In the genomic region with DNA sequence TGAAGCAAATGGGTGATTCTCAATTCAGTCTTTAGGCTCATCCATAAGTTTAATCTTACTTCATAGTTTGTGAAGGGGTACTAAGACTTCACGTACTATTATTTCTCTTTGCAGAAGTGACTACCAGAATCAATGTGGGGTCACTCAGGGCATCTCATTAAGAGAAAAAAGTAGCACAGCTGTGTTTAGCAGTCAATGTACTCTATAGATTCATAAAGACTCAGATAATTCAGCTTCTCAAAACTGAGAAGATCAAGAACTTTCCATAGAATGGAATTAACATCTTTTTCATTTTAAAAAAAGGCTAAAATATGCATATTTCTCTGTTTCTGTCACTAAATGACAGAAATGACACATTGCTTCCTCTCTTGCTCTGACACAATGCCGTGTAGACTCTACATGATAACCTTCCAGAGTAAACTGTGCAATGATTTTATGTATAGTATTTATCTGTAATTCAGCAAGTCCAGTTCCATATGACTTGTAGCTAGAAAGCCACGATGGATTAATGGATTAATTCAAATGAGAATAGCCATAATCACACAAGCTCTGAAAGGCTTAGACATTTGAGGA, we compare ENCODE assay signal across 24 cellular contexts. TPM values are rescaled to one million over a fixed set of nuclear protein-coding genes. Genes with fewer than 3 reads are reported as not detected.
DNase-seq lines count a peak whose midpoint lies in the region; ATAC-seq, FAIRE-seq and TF ChIP-seq lines count a peak whose summit lies in the region.
"Had no signal": no experiment of that assay in that cellular context is flagged by ENCODE, and none has a peak within 500 bp of the region (broad histone marks: within the 10 kb centered on the region; RNA-seq: fewer than 3 reads in every experiment).

No MANE protein-coding gene starts in this region.

- intact Hi-C loops in kidney (cut with DNase I): no loop called here

- no peak for TF ChIP-seq CTCF in kidney (IDR thresholded peaks at IDR 0.05; ENCODE audit: borderline replicate concordance, extremely low read depth, insufficient read depth)

- H3K9me3 ChIP-seq in kidney (ENCODE audit: control insufficient read depth in 1 of 2, low read length in 2 of 2): no peaks in the 10 kb centered on the region
- H3K9me3 ChIP-seq: adrenal gland, prostate gland, uterus had no signal

- peak; percentile 21 for FAIRE-seq in GM18507 (lab: Jason Lieb, UNC)
- no peak for FAIRE-seq in kidney (lab: Jason Lieb, UNC)
- FAIRE-seq: keratinocyte had no signal

- peaks cover 6% of the 10 kb centered on the region for H3K4me1 Mint-ChIP-seq in activated T-helper 17 cell treated with anti-CD3 and anti-CD28 coated beads, Interleukin-2, amount 50 U/mL, for 72 hours

- H3K27ac ChIP-seq in kidney (ENCODE audit: low read depth in 2 of 2, low read length in 2 of 2): no peak overlapping the region
- H3K27ac ChIP-seq: adrenal gland, prostate gland, sigmoid colon, uterus had no signal

- no peaks in the 10 kb centered on the region for H3K36me3 ChIP-seq in kidney (ENCODE audit: control insufficient read depth in 1 of 2, insufficient read depth in 2 of 2, low read length in 2 of 2)
- H3K36me3 ChIP-seq: adrenal gland, prostate gland, sigmoid colon, uterus had no signal

- H3K4me3 Mint-ChIP-seq in activated T-helper 17 cell treated with anti-CD3 and anti-CD28 coated beads, Interleukin-2, amount 50 U/mL, for 72 hours: no peak overlapping the region
- H3K4me3 Mint-ChIP-seq: brain, GM23338, HFFc6 had no signal

- ATAC-seq in GM19351 (IDR thresholded peaks at IDR 0.05; ENCODE audit: unreplicated experiment) (peak; percentile 47), HG02885 (IDR thresholded peaks at IDR 0.05; ENCODE audit: poor library complexity, unreplicated experiment) (peak; percentile 58)
- ATAC-seq in activated T-helper 17 cell treated with anti-CD3 and anti-CD28 coated beads, Interleukin-2, amount 50 U/mL, for 72 hours (replicated peaks): peak; percentile 59
- ATAC-seq: GM23338 had no signal

- DNase-seq in GM18507 (ENCODE audit: extremely low spot score, insufficient read length, low read depth): no peak
- DNase-seq in kidney: no peak
- no peak for DNase-seq in AG20443 (ENCODE audit: low spot score)
- no peak for DNase-seq in LoVo (ENCODE audit: low spot score)
- DNase-seq: activated naive CD4-positive, alpha-beta T cell; activated T-cell treated with anti-CD3 and anti-CD28 coated beads, Interleukin-2, amount 50 U/mL, for 1 hour; adrenal gland; HFFc6; NCI-H510A; Right ventricle myocardium superior; sigmoid colon; stimulated activated CD4-positive, alpha-beta T cell treated with anti-CD3 and anti-CD28 coated beads, Interleukin-4, amount 100 ng/mL, for 4 hours; stimulated activated naive CD4-positive, alpha-beta T cell treated with Interleukin-2 at 50 U/mL for 16 hours; uterus had no signal

- H3K36me3 Mint-ChIP-seq in activated T-helper 17 cell treated with anti-CD3 and anti-CD28 coated beads, Interleukin-2, amount 50 U/mL, for 72 hours (ENCODE audit: low read depth): no peaks in the 10 kb centered on the region
- H3K36me3 Mint-ChIP-seq: brain had no signal

- no peaks in the 10 kb centered on the region for H3K9me3 Mint-ChIP-seq in activated T-helper 17 cell treated with anti-CD3 and anti-CD28 coated beads, Interleukin-2, amount 50 U/mL, for 72 hours
- H3K9me3 Mint-ChIP-seq: GM23338 had no signal

- H3K9ac ChIP-seq in kidney (ENCODE audit: low read length in 2 of 2): no peak overlapping the region

- no peaks in the 10 kb centered on the region for H3K4me1 ChIP-seq in kidney (ENCODE audit: control insufficient read depth in 1 of 2, insufficient read depth in 1 of 2, low read depth in 1 of 2, low read length in 2 of 2)
- H3K4me1 ChIP-seq: adrenal gland, prostate gland, sigmoid colon, uterus had no signal

- no peak overlapping the region for H3K4me3 ChIP-seq in kidney (ENCODE audit: low read length in 2 of 2)
- H3K4me3 ChIP-seq: adrenal gland, GM23338, prostate gland, sigmoid colon, uterus had no signal

- peaks cover 8% of the 10 kb centered on the region for H3K27me3 Mint-ChIP-seq in activated T-helper 17 cell treated with anti-CD3 and anti-CD28 coated beads, Interleukin-2, amount 50 U/mL, for 72 hours

- peak overlapping the region; percentile 28 for H3K27ac Mint-ChIP-seq in activated T-helper 17 cell treated with anti-CD3 and anti-CD28 coated beads, Interleukin-2, amount 50 U/mL, for 72 hours
- H3K27ac Mint-ChIP-seq: brain, GM23338, HFFc6 had no signal

RNA-seq across cellular contexts. Expression of a gene that starts 20.3 kb away (rescaled TPM):
- total RNA-seq in activated T-helper 17 cell treated with anti-CD3 and anti-CD28 coated beads, Interleukin-2, amount 50 U/mL, for 72 hours: 10 to 100 TPM; 26.2 to 45.7 TPM
- 24.3 TPM for total RNA-seq in kidney
- 36.7 TPM for polyA plus RNA-seq in kidney (ENCODE audit: insufficient read depth, low read depth, low replicate concordance)

RNA-seq across cellular contexts. Expression of a gene that starts 59.1 kb away (rescaled TPM):
- total RNA-seq in activated T-helper 17 cell treated with anti-CD3 and anti-CD28 coated beads, Interleukin-2, amount 50 U/mL, for 72 hours: under 1 TPM in 1 of 2 donors, not detected in 1; 0.15 TPM
- 0.66 TPM for total RNA-seq in kidney
- polyA plus RNA-seq in kidney (ENCODE audit: insufficient read depth, low read depth, low replicate concordance): 0.58 TPM
- total RNA-seq: chondrocyte, Daoy, GM23338, HFFc6, LHCN-M2, Right ventricle myocardium superior had no signal
- polyA plus RNA-seq: keratinocyte had no signal
